In genomic region chr16:2180962-2181923, GRCh38 we compare ENCODE assay signal across 1 cellular context.
TF ChIP-seq lines count a peak whose summit lies in the region.

No MANE protein-coding gene starts in this region.

TF ChIP-seq in H1, 55 proteins besides CTCF, POLR2A, EP300 and RAD21:
- TF ChIP-seq FOSL1 (IDR thresholded peaks at IDR 0.05; ENCODE audit: insufficient read depth, low read depth, low read length) (no peak), HDAC2 (IDR thresholded peaks at IDR 0.05; ENCODE audit: borderline replicate concordance in 1 of 2, low read depth in 2 of 2, low read length in 2 of 2) (no peak), TBP (IDR thresholded peaks at IDR 0.05; ENCODE audit: low read depth, low read length) (no peak), TEAD4 (IDR thresholded peaks at IDR 0.05; ENCODE audit: low read depth, low read length) (no peak), CEBPB (IDR thresholded peaks at IDR 0.05; ENCODE audit: low read depth, low read length) (no peak), BCL11A (IDR thresholded peaks at IDR 0.05; ENCODE audit: low read depth in 2 of 2, low read length in 2 of 2) (no peak), USF2 (IDR thresholded peaks at IDR 0.05; ENCODE audit: low read length) (no peak), MAFK (IDR thresholded peaks at IDR 0.05; ENCODE audit: low read depth, low read length) (no peak), CBX8 (IDR thresholded peaks at IDR 0.05; ENCODE audit: borderline replicate concordance, low read depth, low read length) (no peak), ZNF274 (IDR thresholded peaks at IDR 0.05; ENCODE audit: borderline replicate concordance, extremely low read depth, low read length) (no peak)
TF ChIP-seq in H1: peak in this region for 0.
